In genomic region chr22:40908895-40909294, GRCh38 we compare ENCODE assay signal across 34 cellular contexts. TPM values are rescaled to one million over a fixed set of nuclear protein-coding genes. Genes with fewer than 3 reads are reported as not detected.
"Had no signal": no experiment of that assay in that cellular context is flagged by ENCODE, and none has a peak within 500 bp of the region (broad histone marks: within the 10 kb centered on the region; RNA-seq: fewer than 3 reads in every experiment).

No MANE protein-coding gene starts in this region.

- H3K4me3 ChIP-seq: left ventricle myocardium inferior, lung, neural progenitor cell, ovary, right atrium auricular region, right lobe of liver, smooth muscle cell, stomach, testis, thyroid gland, transverse colon, upper lobe of left lung, vagina had no signal

- H3K27ac ChIP-seq: left ventricle myocardium inferior, neural progenitor cell, ovary, right atrium auricular region, right lobe of liver, stomach, testis, thyroid gland, transverse colon, upper lobe of left lung, vagina had no signal

- H3K4me2 ChIP-seq: neural progenitor cell, smooth muscle cell had no signal

- H3K9ac ChIP-seq: neural progenitor cell had no signal

- H3K27me3 ChIP-seq: neural progenitor cell, ovary, right atrium auricular region, right lobe of liver, stomach, testis, thyroid gland, transverse colon, upper lobe of left lung, vagina had no signal

- H2AFZ ChIP-seq: neural progenitor cell had no signal

- H3K9me3 ChIP-seq: left ventricle myocardium inferior, ovary, right atrium auricular region, right lobe of liver, stomach, testis, thyroid gland, transverse colon, upper lobe of left lung, vagina had no signal

- H3K36me3 ChIP-seq: ovary had no signal

- H3K4me1 ChIP-seq: left ventricle myocardium inferior, neural progenitor cell, right atrium auricular region, right lobe of liver, stomach, testis, thyroid gland, transverse colon, upper lobe of left lung, vagina had no signal

- DNase-seq: hippocampal formation; islet precursor cell; left ventricle myocardium inferior; mesendoderm; naive B cell; natural killer cell; nephron progenitor cell; ovary; right lobe of liver; stimulated activated CD4-positive, alpha-beta T cell treated with anti-CD3 and anti-CD28 coated beads, Interleukin-1b, Interleukin-23, amount 100 ng/mL, for 48 hours; stimulated activated CD4-positive, alpha-beta T cell treated with anti-CD3 and anti-CD28 coated beads, Interleukin-2, amount 100 ng/mL, for 48 hours; stimulated activated CD4-positive, alpha-beta T cell treated with anti-CD3 and anti-CD28 coated beads, Interleukin-4, amount 100 ng/mL, for 4 hours; stimulated activated CD8-positive, alpha-beta memory T cell treated with anti-CD3 and anti-CD28 coated beads, Interleukin-4, amount 100 ng/mL, for 48 hours; stimulated activated naive CD4-positive, alpha-beta T cell treated with Interleukin-2 at 50 U/mL for 16 hours; stomach; testis; thyroid gland; transverse colon; upper lobe of left lung had no signal

RNA-seq across cellular contexts. Expression of gene DNAJB7, which starts 47.0 kb away (rescaled TPM):
- total RNA-seq: kidney epithelial cell, left ventricle myocardium inferior, lower leg skin, lung, mesothelial cell of epicardium, mononuclear cell, natural killer cell, omental fat pad, ovary, progenitor cell of endocrine pancreas, pulmonary artery endothelial cell, renal cortical epithelial cell, right atrium auricular region, right lobe of liver, skeletal muscle tissue, smooth muscle cell, stomach, upper lobe of left lung, urinary bladder, vagina had no signal
- polyA plus RNA-seq: lung, ovary, smooth muscle cell, stomach, urinary bladder had no signal
